ENCODE assay signal across 29 cellular contexts in the genomic region with DNA sequence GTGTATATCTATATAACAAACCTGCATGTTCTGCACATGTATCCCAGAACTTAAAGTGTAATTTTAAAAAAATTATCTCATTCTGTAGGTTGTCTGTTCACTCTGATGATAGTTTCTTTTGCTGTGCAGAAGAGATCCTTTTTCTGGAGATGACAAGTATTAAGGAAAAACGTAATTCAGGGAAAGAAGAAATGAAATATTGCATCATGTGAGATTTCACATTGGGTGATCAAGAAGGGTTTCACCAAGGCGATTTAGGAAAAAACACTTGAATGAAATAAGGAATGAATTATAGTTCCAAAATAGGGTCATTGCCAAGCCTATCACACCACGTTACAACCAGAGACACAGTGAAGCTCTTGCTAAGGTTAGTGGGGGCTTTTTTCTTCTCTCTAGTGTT.
"Had no signal": no experiment of that assay in that cellular context is flagged by ENCODE, and none has a peak within 500 bp of the region (broad histone marks: within the 10 kb centered on the region; RNA-seq: fewer than 3 reads in every experiment).

No MANE protein-coding gene starts in this region.

- H3K27ac Mint-ChIP-seq: stimulated activated effector memory CD8-positive, alpha-beta T cell treated with anti-CD3 and anti-CD28 coated beads, Interleukin-12 subunit alpha, Interleukin-12 subunit beta, amount 100 ng/mL, for 72 hours; stimulated activated memory B cell treated with anti-CD40 and anti-IgM and Interleukin-4, amounts not matched to agents 10 μg/mL and 1 μg/mL and 100 μg/mL, for 72 hours; stimulated activated naive B cell treated with anti-CD40 and anti-IgM and Interleukin-4, amounts not matched to agents 10 μg/mL and 1 μg/mL and 100 μg/mL, for 72 hours; stimulated activated naive CD8-positive, alpha-beta T cell treated with anti-CD3 and anti-CD28 coated beads, Interleukin-15, amount 100 ng/mL, for 72 hours; stimulated activated naive CD8-positive, alpha-beta T cell treated with anti-CD3 and anti-CD28 coated beads, Interleukin-15, Interleukin-2, amounts not matched to agents 100 ng/mL and 50 ng/mL, for 24 hours; type B pancreatic cell had no signal

- FAIRE-seq: urothelium cell line had no signal

- H3K4me1 ChIP-seq: stomach, suprapubic skin, testis, thyroid gland, tibial artery, tibial nerve, transverse colon, upper lobe of left lung, upper lobe of right lung, uterus, vagina had no signal

- H3K9me3 Mint-ChIP-seq: stimulated activated effector memory CD8-positive, alpha-beta T cell treated with anti-CD3 and anti-CD28 coated beads, Interleukin-12 subunit alpha, Interleukin-12 subunit beta, amount 100 ng/mL, for 72 hours; stimulated activated memory B cell treated with anti-CD40 and anti-IgM and Interleukin-4, amounts not matched to agents 10 μg/mL and 1 μg/mL and 100 μg/mL, for 72 hours; stimulated activated naive B cell treated with anti-CD40 and anti-IgM and Interleukin-4, amounts not matched to agents 10 μg/mL and 1 μg/mL and 100 μg/mL, for 72 hours; stimulated activated naive CD8-positive, alpha-beta T cell treated with anti-CD3 and anti-CD28 coated beads, Interleukin-15, amount 100 ng/mL, for 72 hours; stimulated activated naive CD8-positive, alpha-beta T cell treated with anti-CD3 and anti-CD28 coated beads, Interleukin-15, Interleukin-2, amounts not matched to agents 100 ng/mL and 50 ng/mL, for 24 hours; type B pancreatic cell had no signal

- H3K36me3 Mint-ChIP-seq: stimulated activated effector memory CD8-positive, alpha-beta T cell treated with anti-CD3 and anti-CD28 coated beads, Interleukin-12 subunit alpha, Interleukin-12 subunit beta, amount 100 ng/mL, for 72 hours; stimulated activated memory B cell treated with anti-CD40 and anti-IgM and Interleukin-4, amounts not matched to agents 10 μg/mL and 1 μg/mL and 100 μg/mL, for 72 hours; stimulated activated naive B cell treated with anti-CD40 and anti-IgM and Interleukin-4, amounts not matched to agents 10 μg/mL and 1 μg/mL and 100 μg/mL, for 72 hours; type B pancreatic cell had no signal

- H3K4me3 Mint-ChIP-seq: stimulated activated effector memory CD8-positive, alpha-beta T cell treated with anti-CD3 and anti-CD28 coated beads, Interleukin-12 subunit alpha, Interleukin-12 subunit beta, amount 100 ng/mL, for 72 hours; stimulated activated memory B cell treated with anti-CD40 and anti-IgM and Interleukin-4, amounts not matched to agents 10 μg/mL and 1 μg/mL and 100 μg/mL, for 72 hours; stimulated activated naive B cell treated with anti-CD40 and anti-IgM and Interleukin-4, amounts not matched to agents 10 μg/mL and 1 μg/mL and 100 μg/mL, for 72 hours; stimulated activated naive CD8-positive, alpha-beta T cell treated with anti-CD3 and anti-CD28 coated beads, Interleukin-15, amount 100 ng/mL, for 72 hours; stimulated activated naive CD8-positive, alpha-beta T cell treated with anti-CD3 and anti-CD28 coated beads, Interleukin-15, Interleukin-2, amounts not matched to agents 100 ng/mL and 50 ng/mL, for 24 hours; type B pancreatic cell had no signal

- H3K9me3 ChIP-seq: stomach, suprapubic skin, testis, thoracic aorta, thyroid gland, tibial artery, tibial nerve, transverse colon, upper lobe of left lung, upper lobe of right lung, uterus, vagina had no signal

- H3K36me3 ChIP-seq: stomach, suprapubic skin, thoracic aorta, thyroid gland, tibial artery, tibial nerve, transverse colon, upper lobe of left lung, upper lobe of right lung, uterus, vagina had no signal

- H3K27ac ChIP-seq: stomach, suprapubic skin, testis, thoracic aorta, thyroid gland, tibial artery, tibial nerve, transverse colon, upper lobe of left lung, upper lobe of right lung, uterus, vagina had no signal

- H3K27me3 Mint-ChIP-seq: stimulated activated memory B cell treated with anti-CD40 and anti-IgM and Interleukin-4, amounts not matched to agents 10 μg/mL and 1 μg/mL and 100 μg/mL, for 72 hours; stimulated activated naive B cell treated with anti-CD40 and anti-IgM and Interleukin-4, amounts not matched to agents 10 μg/mL and 1 μg/mL and 100 μg/mL, for 72 hours; stimulated activated naive CD8-positive, alpha-beta T cell treated with anti-CD3 and anti-CD28 coated beads, Interleukin-15, amount 100 ng/mL, for 72 hours; stimulated activated naive CD8-positive, alpha-beta T cell treated with anti-CD3 and anti-CD28 coated beads, Interleukin-15, Interleukin-2, amounts not matched to agents 100 ng/mL and 50 ng/mL, for 24 hours; type B pancreatic cell had no signal

- H3K4me1 Mint-ChIP-seq: stimulated activated effector memory CD8-positive, alpha-beta T cell treated with anti-CD3 and anti-CD28 coated beads, Interleukin-12 subunit alpha, Interleukin-12 subunit beta, amount 100 ng/mL, for 72 hours; stimulated activated memory B cell treated with anti-CD40 and anti-IgM and Interleukin-4, amounts not matched to agents 10 μg/mL and 1 μg/mL and 100 μg/mL, for 72 hours; stimulated activated naive B cell treated with anti-CD40 and anti-IgM and Interleukin-4, amounts not matched to agents 10 μg/mL and 1 μg/mL and 100 μg/mL, for 72 hours; stimulated activated naive CD8-positive, alpha-beta T cell treated with anti-CD3 and anti-CD28 coated beads, Interleukin-15, amount 100 ng/mL, for 72 hours had no signal

- H3K27me3 ChIP-seq: stomach, suprapubic skin, testis, thyroid gland, tibial artery, tibial nerve, transverse colon, upper lobe of left lung, upper lobe of right lung, uterus, vagina had no signal

- DNase-seq: stimulated activated CD4-positive, alpha-beta T cell treated with anti-CD3 and anti-CD28 coated beads, Interleukin-2, amount 100 ng/mL, for 48 hours; stimulated activated CD4-positive, alpha-beta T cell treated with anti-CD3 and anti-CD28 coated beads, Interleukin-4, amount 100 ng/mL, for 1 hour; stimulated activated CD4-positive, alpha-beta T cell treated with anti-CD3 and anti-CD28 coated beads, Interleukin-4, amount 100 ng/mL, for 24 hours; stimulated activated CD4-positive, alpha-beta T cell treated with anti-CD3 and anti-CD28 coated beads, Interleukin-4, amount 100 ng/mL, for 4 hours; stimulated activated CD8-positive, alpha-beta memory T cell treated with anti-CD3 and anti-CD28 coated beads, Interleukin-4, amount 100 ng/mL, for 48 hours; stimulated activated naive B cell treated with anti-CD40 and anti-IgM and Interleukin-4, amounts not matched to agents 10 μg/mL and 1 μg/mL and 100 μg/mL, for 72 hours; stimulated activated naive CD4-positive, alpha-beta T cell; stimulated activated naive CD4-positive, alpha-beta T cell treated with Interleukin-2 at 50 U/mL for 16 hours; stimulated activated naive CD8-positive, alpha-beta T cell treated with anti-CD3 and anti-CD28 coated beads, Interleukin-15, amount 100 ng/mL, for 72 hours; stimulated activated naive CD8-positive, alpha-beta T cell treated with anti-CD3 and anti-CD28 coated beads, Interleukin-15, Interleukin-2, amounts not matched to agents 100 U/mL and 50 U/mL, for 24 hours; stomach; substantia nigra; testis; thyroid gland; tibial artery; transverse colon; trophoblast cell; upper lobe of left lung; upper lobe of right lung; uterus had no signal

- ATAC-seq: stimulated activated effector memory CD8-positive, alpha-beta T cell treated with anti-CD3 and anti-CD28 coated beads, Interleukin-12 subunit alpha, Interleukin-12 subunit beta, amount 100 ng/mL, for 72 hours; stimulated activated memory B cell treated with anti-CD40 and anti-IgM and Interleukin-4, amounts not matched to agents 10 μg/mL and 1 μg/mL and 100 μg/mL, for 72 hours; stimulated activated naive B cell treated with anti-CD40 and anti-IgM and Interleukin-4, amounts not matched to agents 10 μg/mL and 1 μg/mL and 100 μg/mL, for 72 hours; stimulated activated naive CD8-positive, alpha-beta T cell treated with anti-CD3 and anti-CD28 coated beads, Interleukin-15, amount 100 ng/mL, for 72 hours; stimulated activated naive CD8-positive, alpha-beta T cell treated with anti-CD3 and anti-CD28 coated beads, Interleukin-15, Interleukin-2, amounts not matched to agents 100 U/mL and 50 U/mL, for 24 hours; upper lobe of right lung had no signal

- H3K4me3 ChIP-seq: stomach, suprapubic skin, testis, thoracic aorta, thyroid gland, tibial artery, tibial nerve, transverse colon, upper lobe of left lung, upper lobe of right lung, uterus, vagina had no signal
